Comparison of ENCODE assay signal across 14 cellular contexts in genomic region chr1:68624233-68624632, GRCh38.
A peak's percentile ranks its signal among the peaks of the same experiment; 100 is the strongest.
DNase-seq lines count a peak whose midpoint lies in the region; ATAC-seq and TF ChIP-seq lines count a peak whose summit lies in the region.
"Had no signal": no experiment of that assay in that cellular context is flagged by ENCODE, and none has a peak within 500 bp of the region (broad histone marks: within the 10 kb centered on the region; RNA-seq: fewer than 3 reads in every experiment).

No MANE protein-coding gene starts in this region.

- BruUV-seq in mammary epithelial cell (replicated peaks; lab: Mats Ljungman, UMichigan): no TSS peak

- TF ChIP-seq CTCF in mammary epithelial cell (conservative IDR thresholded peaks at IDR 0.05 in 1 of 2, IDR thresholded peaks at IDR 0.05 in 1 of 2; ENCODE audit: extremely low read depth in 1 of 2, insufficient read depth in 1 of 2, low read depth in 1 of 2, low read length in 2 of 2): no peak
- TF ChIP-seq CTCF in left ventricle myocardium inferior (IDR thresholded peaks at IDR 0.05; ENCODE audit: borderline replicate concordance): no peak

- ATAC-seq in Right ventricle myocardium superior (ENCODE audit: poor library complexity) (peak; percentile 89), HG02610 (IDR thresholded peaks at IDR 0.05; ENCODE audit: unreplicated experiment) (no peak), GM19455 (IDR thresholded peaks at IDR 0.05; ENCODE audit: unreplicated experiment) (no peak)

- H3K27me3 ChIP-seq in mammary epithelial cell (ENCODE audit: insufficient read depth, low read length) (no peaks in the 10 kb centered on the region), left ventricle myocardium inferior (ENCODE audit: low read depth) (no peaks in the 10 kb centered on the region)
- H3K27me3 ChIP-seq: tibial artery had no signal

- H3K27ac ChIP-seq in mammary epithelial cell (ENCODE audit: insufficient read depth, low read depth, low read length): no peak overlapping the region
- H3K27ac ChIP-seq in left ventricle myocardium inferior (replicated peaks): peak overlapping the region; percentile 82
- H3K27ac ChIP-seq: tibial artery had no signal

- intact Hi-C loops in Right ventricle myocardium superior (cut with DNase I): no loop called here
- intact Hi-C loops in cardiac septum (cut with DNase I): loop anchor here (5.0 kb wide), 1 partner anchor 98 kb away; no protein-coding TSS in a partner anchor
- intact Hi-C loops in mammary epithelial cell (cut with micrococcal nuclease): no loop called here
- intact Hi-C loops in left ventricle myocardium inferior (cut with micrococcal nuclease): no loop called here

- H3K9me3 ChIP-seq in mammary epithelial cell (replicated peaks; ENCODE audit: insufficient read depth, low read length) (peaks cover 3% of the 10 kb centered on the region), left ventricle myocardium inferior (replicated peaks) (peaks cover 38% of the 10 kb centered on the region)

- DNase-seq in Right ventricle myocardium superior (no peak), cardiac septum (ENCODE audit: low spot score) (no peak), mammary epithelial cell (peak; percentile 63), left ventricle myocardium inferior (no peak), NCI-H128 (lab: John Stamatoyannopoulos, UW; ENCODE audit: unreplicated experiment) (no peak)
- DNase-seq in activated CD8-positive, alpha-beta memory T cell treated with anti-CD3 and anti-CD28 coated beads for 24 hours: no peak
- DNase-seq: activated naive CD4-positive, alpha-beta T cell treated with anti-CD3 and anti-CD28 coated beads, Interleukin-2, amount 50 U/mL, for 16 hours; immature natural killer cell; KBM-7; NCI-H2081; tibial artery had no signal

- no peak overlapping the region for H2AFZ ChIP-seq in mammary epithelial cell (ENCODE audit: low read depth, low read length)

- 22% methylated on average over 3 of the region's 3 CpGs for WGBS in mammary epithelial cell (ENCODE audit: low coverage, missing lambda C conversion rate)

- H3K4me3 ChIP-seq in mammary epithelial cell (replicated peaks in 1 of 3; ENCODE audit: insufficient read depth in 1 of 3, low read depth in 2 of 3, low read length in 3 of 3) (no peak overlapping the region), left ventricle myocardium inferior (no peak overlapping the region)
- H3K4me3 ChIP-seq: HAP-1, tibial artery had no signal

- dilution Hi-C loops in mammary epithelial cell (cut with HindIII; ENCODE audit: low sequenced_read_pairs): no loop called here

- H3K79me2 ChIP-seq in mammary epithelial cell (ENCODE audit: insufficient read depth, low read length): no peaks in the 10 kb centered on the region

- H3K36me3 ChIP-seq in mammary epithelial cell (ENCODE audit: insufficient read depth, low read length) (no peaks in the 10 kb centered on the region), left ventricle myocardium inferior (no peaks in the 10 kb centered on the region)
- H3K36me3 ChIP-seq: HAP-1, tibial artery had no signal

- H3K9ac ChIP-seq in mammary epithelial cell (ENCODE audit: insufficient read depth, low read length): no peak overlapping the region

- no peaks in the 10 kb centered on the region for H4K20me1 ChIP-seq in mammary epithelial cell (ENCODE audit: insufficient read depth, low read length)

- H3K4me2 ChIP-seq in mammary epithelial cell (ENCODE audit: insufficient read depth, low read depth, low read length): no peak overlapping the region

- in situ Hi-C loops in mammary epithelial cell (cut with MboI; ENCODE audit: low sequenced_read_pairs in 2 of 2): no loop called here

- H3K4me1 ChIP-seq in mammary epithelial cell (ENCODE audit: insufficient read depth, low read length) (peaks cover 9% of the 10 kb centered on the region), left ventricle myocardium inferior (peaks cover 18% of the 10 kb centered on the region)
- H3K4me1 ChIP-seq: HAP-1 had no signal

- CTCF ChIA-PET in mammary epithelial cell (lab: Charles Lee; ENCODE audit: low non-redundant PET): no interaction called here
